Comparison of ENCODE assay signal across 37 cellular contexts in the genomic region with DNA sequence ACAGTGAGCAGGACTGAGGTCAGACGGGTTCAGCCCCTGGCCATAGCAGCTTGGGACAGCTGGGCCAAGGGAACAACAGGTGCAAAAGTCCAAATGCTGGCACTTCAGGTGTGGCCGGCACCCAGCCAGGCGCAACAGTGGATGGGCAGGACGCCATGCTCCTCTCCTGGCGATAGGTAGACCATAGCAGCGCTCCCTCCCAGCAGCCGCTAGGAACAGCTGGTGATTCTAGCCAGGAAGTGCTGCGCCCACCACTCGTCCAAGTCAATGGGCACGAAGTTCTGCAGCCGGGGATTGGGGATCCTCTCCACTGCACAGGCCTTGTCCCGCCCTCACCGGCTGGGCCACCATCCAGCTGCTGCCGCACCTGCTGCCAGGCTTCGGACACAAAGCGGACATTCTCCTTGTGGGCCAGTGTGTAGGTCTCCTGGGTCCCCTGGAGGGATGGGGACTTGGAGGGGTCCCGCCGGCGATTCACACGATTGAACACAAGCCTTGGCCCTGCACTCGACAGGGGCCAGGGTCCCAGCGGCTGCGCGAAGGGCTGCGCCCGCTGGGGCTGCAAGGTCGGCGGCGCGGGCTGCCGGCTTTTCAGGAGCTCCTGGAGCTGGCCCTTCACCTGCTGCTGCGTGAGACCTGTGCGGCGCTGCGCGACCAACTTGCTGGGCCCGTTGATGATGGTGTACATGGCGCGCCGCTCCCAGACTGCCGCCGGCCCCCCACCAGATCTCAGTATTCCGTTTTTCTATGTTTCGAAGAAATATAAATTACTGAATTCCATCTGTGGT.
DNase-seq lines count a peak whose midpoint lies in the region; ATAC-seq and TF ChIP-seq lines count a peak whose summit lies in the region.
"Had no signal": no experiment of that assay in that cellular context is flagged by ENCODE, and none has a peak within 500 bp of the region (broad histone marks: within the 10 kb centered on the region; RNA-seq: fewer than 3 reads in every experiment).

No MANE protein-coding gene starts in this region.

- H3K4me1 ChIP-seq in colonic mucosa = no peaks in the 10 kb centered on the region
- H3K4me1 ChIP-seq: ascending aorta, BE2C, testis had no signal

- H3K27ac Mint-ChIP-seq in activated T-cell treated with anti-CD3 and anti-CD28 coated beads, Interleukin-2, amount 50 U/mL, for 24 hours = no peak overlapping the region
- H3K27ac Mint-ChIP-seq: HFFc6, nephron had no signal

- no peaks in the 10 kb centered on the region for H3K36me3 ChIP-seq in colonic mucosa
- H3K36me3 ChIP-seq: ascending aorta, ovary had no signal

- peaks cover 14% of the 10 kb centered on the region for H3K4me1 Mint-ChIP-seq in activated T-cell treated with anti-CD3 and anti-CD28 coated beads, Interleukin-2, amount 50 U/mL, for 24 hours (ENCODE audit: low read depth)
- H3K4me1 Mint-ChIP-seq: nephron had no signal

- TF ChIP-seq EP300 in Ishikawa (IDR thresholded peaks at IDR 0.05; ENCODE audit: borderline replicate concordance) = no peak

- peaks cover 18% of the 10 kb centered on the region for H3K36me3 Mint-ChIP-seq in activated T-cell treated with anti-CD3 and anti-CD28 coated beads, Interleukin-2, amount 50 U/mL, for 24 hours (ENCODE audit: low read depth)

- ATAC-seq in HG03457 (IDR thresholded peaks at IDR 0.05; ENCODE audit: unreplicated experiment) = no peak

- peaks cover 14% of the 10 kb centered on the region for H3K27me3 Mint-ChIP-seq in activated T-cell treated with anti-CD3 and anti-CD28 coated beads, Interleukin-2, amount 50 U/mL, for 24 hours

- TF ChIP-seq CTCF in colonic mucosa (IDR thresholded peaks at IDR 0.05) = no peak

- H3K4me3 ChIP-seq in colonic mucosa = peak overlapping the region; percentile 18
- H3K4me3 ChIP-seq: ascending aorta, cardiac muscle cell, hepatocyte, lung, ovary, testis had no signal

- H3K27ac ChIP-seq in colonic mucosa = no peak overlapping the region
- H3K27ac ChIP-seq: ascending aorta, cardiac muscle cell, epithelial cell of prostate, hepatocyte, ovary, testis, WERI-Rb-1 had no signal

- no peaks in the 10 kb centered on the region for H3K9me3 Mint-ChIP-seq in activated T-cell treated with anti-CD3 and anti-CD28 coated beads, Interleukin-2, amount 50 U/mL, for 24 hours
- H3K9me3 Mint-ChIP-seq: HFFc6, nephron had no signal

- H3K4me3 Mint-ChIP-seq in activated T-cell treated with anti-CD3 and anti-CD28 coated beads, Interleukin-2, amount 50 U/mL, for 24 hours = peak overlapping the region; percentile 29
- H3K4me3 Mint-ChIP-seq: HFFc6, nephron had no signal

- no peaks in the 10 kb centered on the region for H3K9me3 ChIP-seq in colonic mucosa
- H3K9me3 ChIP-seq: ascending aorta, BE2C, ovary, testis had no signal

- no peak overlapping the region for H3K9ac ChIP-seq in colonic mucosa (ENCODE audit: low read depth in 2 of 2, low read length in 2 of 2)

- no peak for DNase-seq in activated T-cell treated with anti-CD3 and anti-CD28 coated beads, Interleukin-2, amount 50 U/mL, for 24 hours
- DNase-seq in activated T-cell treated with anti-CD3 and anti-CD28 coated beads, Interleukin-2, amount 50 U/mL, for 48 hours = no peak
- DNase-seq in colonic mucosa = peak; percentile 34
- no peak for DNase-seq in HPDE6-E6E7 (ENCODE audit: extremely low spot score)
- no peak for DNase-seq in CD1c-positive myeloid dendritic cell (ENCODE audit: extremely low spot score)
- DNase-seq: ACHN; activated CD4-positive, alpha-beta T cell treated with anti-CD3 and anti-CD28 coated beads for 48 hours; activated CD8-positive, alpha-beta memory T cell treated with anti-CD3 and anti-CD28 coated beads for 24 hours; activated gamma-delta T cell; activated T-cell treated with anti-CD3 and anti-CD28 coated beads for 4 hours; BE2C; DND-41; effector memory CD4-positive, alpha-beta T cell; GF-D8; GOT3; HFFc6; KBM-7; kidney glomerular epithelial cell; MM.1S; NCI-H1105 treated with DMSO at 0.1 percent for 48 hours; NCI-H345; NCI-H774; SIG-M5; small intestine; stimulated activated naive CD4-positive, alpha-beta T cell; SW 1271; testis; WERI-Rb-1 had no signal

- intact Hi-C loops in colonic mucosa (cut with DNase I) = no loop called here

- H3K27me3 ChIP-seq in colonic mucosa = peaks cover 6% of the 10 kb centered on the region
- H3K27me3 ChIP-seq: BE2C, cardiac muscle cell, hepatocyte, ovary, testis had no signal

- TF ChIP-seq RAD21 in Ishikawa (IDR thresholded peaks at IDR 0.05; ENCODE audit: low read depth) = no peak

TF ChIP-seq in Ishikawa, 13 proteins besides CTCF, POLR2A, EP300 and RAD21:
- TF ChIP-seq CREB1 (IDR thresholded peaks at IDR 0.05; ENCODE audit: low read depth) (no peak), NFIC (IDR thresholded peaks at IDR 0.05) (0 out of 2 replicates have a peak, but pooled peaks have one; percentile 19), TCF12 (IDR thresholded peaks at IDR 0.05; ENCODE audit: low read depth) (peak; percentile 24; the same call in 1 of the 2 replicates), ZBTB7A (IDR thresholded peaks at IDR 0.05; ENCODE audit: low read depth) (0 out of 2 replicates have a peak, but pooled peaks have one; percentile 46)
